ENCODE assay signal across 24 cellular contexts in the genomic region with DNA sequence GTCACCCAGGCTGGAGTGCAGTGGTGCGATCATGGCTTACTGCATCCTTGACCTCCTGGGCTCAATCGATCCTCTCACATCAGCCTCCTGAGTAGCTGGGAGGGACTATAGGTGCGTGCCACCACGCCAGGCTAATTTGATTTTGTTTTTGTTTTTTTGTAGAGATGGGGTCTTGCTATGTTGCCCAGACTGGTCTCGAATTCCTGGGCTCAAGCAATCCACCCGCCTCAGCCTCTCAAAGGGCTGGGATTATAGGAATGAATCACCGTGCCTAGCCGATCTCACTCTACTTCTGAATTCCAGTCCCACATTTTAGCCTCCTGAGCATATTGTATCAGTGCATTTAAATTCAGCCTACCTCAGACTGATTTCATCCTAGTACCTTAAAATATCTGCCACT. TPM values are rescaled to one million over a fixed set of nuclear protein-coding genes. Genes with fewer than 3 reads are reported as not detected.
DNase-seq lines count a peak whose midpoint lies in the region; ATAC-seq, FAIRE-seq and TF ChIP-seq lines count a peak whose summit lies in the region.
"Had no signal": no experiment of that assay in that cellular context is flagged by ENCODE, and none has a peak within 500 bp of the region (broad histone marks: within the 10 kb centered on the region; RNA-seq: fewer than 3 reads in every experiment).

No MANE protein-coding gene starts in this region.

- H3K36me3 ChIP-seq in HepG2 (replicated peaks in 1 of 2; ENCODE audit: control insufficient read depth in 1 of 2, insufficient read depth in 2 of 2, low read length in 2 of 2) (no peaks in the 10 kb centered on the region), right lobe of liver (no peaks in the 10 kb centered on the region), HEK293 (ENCODE audit: control insufficient read depth in 2 of 2, insufficient read depth in 1 of 2, low read length in 2 of 2) (no peaks in the 10 kb centered on the region), K562 (ENCODE audit: control insufficient read depth, insufficient read depth, low read length) (no peaks in the 10 kb centered on the region)

- TF ChIP-seq RAD21 in HepG2 (CRISPR knock-in tag; IDR thresholded peaks at IDR 0.05) (no peak), K562 (CRISPR knock-in tag; conservative IDR thresholded peaks at IDR 0.05 in 1 of 2, IDR thresholded peaks at IDR 0.05 in 1 of 2) (no peak)

- H3K9me3 ChIP-seq in HepG2 (ENCODE audit: low read length), result no peaks in the 10 kb centered on the region
- H3K9me3 ChIP-seq in right lobe of liver, result no peaks in the 10 kb centered on the region
- no peaks in the 10 kb centered on the region for H3K9me3 ChIP-seq in HEK293 (ENCODE audit: control insufficient read depth, insufficient read depth, low read depth, low read length)
- no peaks in the 10 kb centered on the region for H3K9me3 ChIP-seq in K562 (replicated peaks; ENCODE audit: control insufficient read depth, insufficient read depth, low read depth, low read length)
- H3K9me3 ChIP-seq: Caco-2 had no signal

- in situ Hi-C loops in HepG2 (cut with HindIII; ENCODE audit: extremely low pct_ligation_motif_present, low pct_unique_long_range_greater_than_20kb), result no loop called here
- in situ Hi-C loops in K562 (cut with MboI), result no loop called here

- ATAC-seq in HepG2 (no peak), right lobe of liver (no peak), K562 (no peak)

- H3K4me3 ChIP-seq in HepG2 (replicated peaks in 1 of 3; ENCODE audit: insufficient read depth in 1 of 3, low read depth in 2 of 3, low read length in 3 of 3) (no peak overlapping the region), right lobe of liver (no peak overlapping the region), HEK293 (ENCODE audit: low read depth, low read length) (no peak overlapping the region), K562 (no peak overlapping the region)
- H3K4me3 ChIP-seq: GM23248 had no signal

- H3K27me3 ChIP-seq in HepG2 (ENCODE audit: control insufficient read depth in 1 of 2, insufficient read depth in 2 of 2, low read length in 2 of 2) (no peaks in the 10 kb centered on the region), right lobe of liver (no peaks in the 10 kb centered on the region), K562 (ENCODE audit: control insufficient read depth in 2 of 2, insufficient read depth in 2 of 2, low read length in 2 of 2) (no peaks in the 10 kb centered on the region)

- no peaks in the 10 kb centered on the region for H3K9me1 ChIP-seq in K562 (ENCODE audit: control insufficient read depth, insufficient read depth, low read length)

- FAIRE-seq in HepG2 (lab: Jason Lieb, UNC) (no peak), K562 (lab: Jason Lieb, UNC) (no peak)
- FAIRE-seq: D721Med, G401.6, GM12891, GM18507, H54 had no signal

- CTCF ChIA-PET in HepG2 (lab: Yijun Ruan, JAX; ENCODE audit: low intra/inter-chr PET ratio, low total read pairs) (no interaction called here), HEK293 (lab: Yijun Ruan, JAX) (no interaction called here), K562 (lab: Yijun Ruan, JAX; ENCODE audit: low intra/inter-chr PET ratio) (no interaction called here)

- no peak overlapping the region for H2AFZ ChIP-seq in HepG2 (ENCODE audit: low read length)
- no peak overlapping the region for H2AFZ ChIP-seq in K562 (ENCODE audit: low read depth, low read length)
- H2AFZ ChIP-seq: GM23248 had no signal

- H3K4me1 ChIP-seq in HepG2 (ENCODE audit: insufficient read depth, low read length) (peaks cover 8% of the 10 kb centered on the region; the same call in 1 of the 2 replicates), right lobe of liver (no peaks in the 10 kb centered on the region), HEK293 (ENCODE audit: control insufficient read depth, insufficient read depth, low read length) (peaks cover 3% of the 10 kb centered on the region), K562 (replicated peaks in 1 of 2; ENCODE audit: control insufficient read depth in 2 of 2, insufficient read depth in 2 of 2, low read length in 2 of 2) (no peaks in the 10 kb centered on the region; a peak in 1 of 5 replicates)
- H3K4me1 ChIP-seq: Caco-2 had no signal

- intact Hi-C loops in HepG2 (cut with micrococcal nuclease; ENCODE audit: unreplicated experiment) (no loop called here), right lobe of liver (cut with DNase I) (no loop called here), K562 (cut with micrococcal nuclease) (no loop called here)

- TF ChIP-seq POLR2A in HepG2 (IDR thresholded peaks at IDR 0.05; ENCODE audit: insufficient read depth in 1 of 2, low read depth in 2 of 2, low read length in 2 of 2), result no peak
- TF ChIP-seq POLR2A in right lobe of liver (IDR thresholded peaks at IDR 0.05), result no peak
- no peak for TF ChIP-seq POLR2A in K562 (conservative IDR thresholded peaks at IDR 0.05)

- H4K20me1 ChIP-seq in HepG2 (ENCODE audit: insufficient read depth, low read length) (no peaks in the 10 kb centered on the region), K562 (replicated peaks; ENCODE audit: control insufficient read depth, insufficient read depth, low read length) (no peaks in the 10 kb centered on the region)

- TF ChIP-seq CTCF in HepG2 (CRISPR knock-in tag; IDR thresholded peaks at IDR 0.05), result no peak
- no peak for TF ChIP-seq CTCF in right lobe of liver (IDR thresholded peaks at IDR 0.05)
- no peak for TF ChIP-seq CTCF in HEK293 (tag by site-specific recombination; IDR thresholded peaks at IDR 0.05)
- no peak for TF ChIP-seq CTCF in K562 (IDR thresholded peaks at IDR 0.05 in 2 of 3, conservative IDR thresholded peaks at IDR 0.05 in 1 of 3; ENCODE audit: insufficient read depth in 2 of 3, low read depth in 1 of 3, low read length in 3 of 3)

- POLR2A ChIA-PET in HepG2 (lab: Yijun Ruan, JAX), result no interaction called here
- POLR2A ChIA-PET in HEK293 (lab: Yijun Ruan, JAX), result no interaction called here
- POLR2A ChIA-PET in K562 (lab: Yijun Ruan, JAX), result interaction anchor here (0.7 to 1.3 kb wide), 2 partner anchors 12 to 47 kb away, joined by 3 to 4 read pairs; a partner anchor contains a TSS

- H3K4me2 ChIP-seq in HepG2 (ENCODE audit: low read depth, low read length) (no peak overlapping the region), K562 (ENCODE audit: insufficient read depth, low read length) (no peak overlapping the region)

- H3K9ac ChIP-seq in HepG2 (ENCODE audit: insufficient read depth, low read depth, low read length) (no peak overlapping the region), K562 (ENCODE audit: insufficient read depth in 1 of 2, low read depth in 2 of 2, low read length in 2 of 2) (no peak overlapping the region)
- H3K9ac ChIP-seq: GM23248 had no signal

- WGBS in HepG2 (ENCODE audit: low lambda C conversion rate), result 58% methylated on average over 8 of the region's 8 CpGs
- 87% methylated on average over 8 of the region's 8 CpGs for WGBS in right lobe of liver (ENCODE audit: insufficient coverage, low coverage, low lambda C conversion rate, missing lambda C conversion rate)
- WGBS in K562 (ENCODE audit: insufficient coverage, low coverage, missing lambda C conversion rate), result 60% methylated on average over 8 of the region's 8 CpGs

- no peak for TF ChIP-seq EP300 in HepG2 (IDR thresholded peaks at IDR 0.05; ENCODE audit: low read depth in 2 of 2, low read length in 2 of 2)
- TF ChIP-seq EP300 in HepG2 (CRISPR knock-in tag; IDR thresholded peaks at IDR 0.05; ENCODE audit: borderline replicate concordance), result no peak
- TF ChIP-seq EP300 in K562 (IDR thresholded peaks at IDR 0.05; ENCODE audit: low read length), result no peak

- H3K79me2 ChIP-seq in HepG2 (ENCODE audit: insufficient read depth, low read length) (no peaks in the 10 kb centered on the region), K562 (ENCODE audit: control insufficient read depth, insufficient read depth, low read length) (no peaks in the 10 kb centered on the region)

- DNase-seq in HepG2 (ENCODE audit: low spot score) (no peak), right lobe of liver (no peak), K562 (ENCODE audit: extremely low read depth in 1 of 4, low spot score in 3 of 4) (no peak), OCI-M2 (lab: John Stamatoyannopoulos, UW; ENCODE audit: unreplicated experiment) (no peak), NCI-H226 (no peak), H4 (ENCODE audit: low spot score) (no peak)
- DNase-seq: 8988T; Caco-2; CD4-positive, alpha-beta T cell; GM23248; HCEC 1CT; HFFc6; IMR-90 had no signal

- no peak overlapping the region for H3K27ac ChIP-seq in HepG2 (ENCODE audit: extremely low read length, insufficient read depth, low read length)
- no peak overlapping the region for H3K27ac ChIP-seq in right lobe of liver
- no peak overlapping the region for H3K27ac ChIP-seq in HEK293 (ENCODE audit: extremely low read depth, low read depth, low read length)
- no peak overlapping the region for H3K27ac ChIP-seq in K562 (ENCODE audit: extremely low read depth, low read depth, low read length)
- H3K27ac ChIP-seq: C4-2B, GM23248, HL-60 had no signal

- BruUV-seq in HepG2 (replicated peaks; lab: Mats Ljungman, UMichigan) (no TSS peak), K562 (replicated peaks; lab: Mats Ljungman, UMichigan) (no TSS peak)

RNA-seq across cellular contexts. Expression of a gene that starts 1.8 kb away (rescaled TPM):
- total RNA-seq in HepG2 (2016; rRNA removed; fragmentation: Illumina TruSeq; extraction: Trizol) (not detected in 2 replicates), right lobe of liver (not detected), K562 (2014; rRNA removed) (not detected in 2 replicates), K562 (2014; rRNA removed; fragmentation: Illumina TruSeq; extraction: Trizol) (not detected in 2 replicates), K562 (2015; rRNA removed; fragmentation: Illumina TruSeq; extraction: Trizol) (not detected in 2 replicates), K562 (2021) (not detected in 2 replicates)
- total RNA-seq in HepG2 (2016; cell fraction: cytosol; rRNA removed; fragmentation: Illumina TruSeq; extraction: Trizol; ENCODE audit: low read depth), result not detected in 2 replicates
- total RNA-seq in HepG2 (2016; cell fraction: insoluble cytoplasmic fraction; rRNA removed; fragmentation: Illumina TruSeq; extraction: Trizol), result not detected in 2 replicates
- total RNA-seq in HepG2 (2016; cell fraction: membrane; rRNA removed; fragmentation: Illumina TruSeq; extraction: Trizol), result not detected in 2 replicates
- total RNA-seq in HepG2 (2016; cell fraction: nucleus; rRNA removed; fragmentation: Illumina TruSeq; extraction: Trizol), result not detected in 2 replicates
- polyA plus RNA-seq in HepG2 (2011; rRNA removed) (not detected in 2 replicates), K562 (2011; rRNA removed) (not detected in 2 replicates), K562 (2014; fragmentation: Illumina TruSeq; extraction: Trizol) (not detected in 2 replicates), K562 (2014; fragmentation: Nextera tagmentation; extraction: Ambion mirVana) (not detected), K562 (2014; rRNA removed) (not detected in 2 replicates)
- polyA plus RNA-seq in HepG2 (2011; cell fraction: cytosol; rRNA removed), result not detected in 2 replicates
- not detected in 2 replicates for polyA plus RNA-seq in HepG2 (2011; cell fraction: nucleus; rRNA removed)
- not detected in 2 replicates for polyA plus RNA-seq in HepG2 (2012)
- polyA plus RNA-seq in HepG2 (2016; cell fraction: cytosol; fragmentation: Illumina TruSeq; extraction: Trizol; ENCODE audit: low read depth), result not detected in 2 replicates
- not detected in 2 replicates for polyA plus RNA-seq in HepG2 (2016; cell fraction: insoluble cytoplasmic fraction; fragmentation: Illumina TruSeq; extraction: Trizol; ENCODE audit: low read depth)
- polyA plus RNA-seq in HepG2 (2016; cell fraction: membrane; fragmentation: Illumina TruSeq; extraction: Trizol; ENCODE audit: low read depth), result not detected in 2 replicates
- polyA plus RNA-seq in HepG2 (2016; cell fraction: nucleus; fragmentation: Illumina TruSeq; extraction: Trizol; ENCODE audit: insufficient read depth, low read depth), result not detected in 2 replicates
- polyA minus RNA-seq in HepG2 (2011; rRNA and poly(A)+ RNA removed; ENCODE audit: low replicate concordance), result not detected in 2 replicates
- polyA minus RNA-seq in HepG2 (2011; cell fraction: cytosol; rRNA and poly(A)+ RNA removed), result not detected in 2 replicates
- polyA minus RNA-seq in HepG2 (2011; cell fraction: nucleus; rRNA and poly(A)+ RNA removed), result not detected in 2 replicates
- not detected in 2 replicates for total RNA-seq in K562 (2011; cell fraction: chromatin; rRNA removed; ENCODE audit: low replicate concordance)
- not detected in 2 replicates for total RNA-seq in K562 (2011; cell fraction: nucleolus; rRNA removed)
- not detected in 2 replicates for total RNA-seq in K562 (2011; cell fraction: nucleoplasm; rRNA removed)
- polyA plus RNA-seq in K562 (2011; cell fraction: cytosol; rRNA removed), result 0.07 TPM in 1 of 2 replicates, not detected in the other
- polyA plus RNA-seq in K562 (2011; cell fraction: nucleus; rRNA removed), result not detected in 2 replicates
- not detected in 2 replicates for polyA plus RNA-seq in K562 (2012)
- polyA minus RNA-seq in K562 (2011; rRNA and poly(A)+ RNA removed), result not detected in 2 replicates
- not detected in 2 replicates for polyA minus RNA-seq in K562 (2011; cell fraction: cytosol; rRNA and poly(A)+ RNA removed)
- not detected in 2 replicates for polyA minus RNA-seq in K562 (2011; cell fraction: nucleus; rRNA and poly(A)+ RNA removed)
- total RNA-seq in H4 (2014; rRNA removed; shearing (Covaris generic)), result not detected in 2 replicates
- total RNA-seq: A673; Caco-2; CD4-positive, alpha-beta T cell; GM23248; HFFc6; HT1080; IMR-90 had no signal
- polyA plus RNA-seq: AG04450, GM23248, IMR-90 had no signal

RNA-seq across cellular contexts. Expression of a gene that starts 12.3 kb away (rescaled TPM):
- total RNA-seq in HepG2 (2016; rRNA removed; fragmentation: Illumina TruSeq; extraction: Trizol) (17.6 and 17.8 TPM in 2 replicates), right lobe of liver (10 to 100 TPM; 24.7 to 31.9 (median 27.8) TPM), K562 (2014; rRNA removed) (22.9 and 26.0 TPM in 2 replicates), K562 (2014; rRNA removed; fragmentation: Illumina TruSeq; extraction: Trizol) (25.4 and 33.8 TPM in 2 replicates), K562 (2015; rRNA removed; fragmentation: Illumina TruSeq; extraction: Trizol) (24.1 and 24.5 TPM in 2 replicates), K562 (2021) (28.3 and 29.2 TPM in 2 replicates)
- 3.0 and 3.1 TPM in 2 replicates for total RNA-seq in HepG2 (2016; cell fraction: cytosol; rRNA removed; fragmentation: Illumina TruSeq; extraction: Trizol; ENCODE audit: low read depth)
- 16.0 and 17.6 TPM in 2 replicates for total RNA-seq in HepG2 (2016; cell fraction: insoluble cytoplasmic fraction; rRNA removed; fragmentation: Illumina TruSeq; extraction: Trizol)
- 10.2 and 10.5 TPM in 2 replicates for total RNA-seq in HepG2 (2016; cell fraction: membrane; rRNA removed; fragmentation: Illumina TruSeq; extraction: Trizol)
- total RNA-seq in HepG2 (2016; cell fraction: nucleus; rRNA removed; fragmentation: Illumina TruSeq; extraction: Trizol), result 22.3 and 22.5 TPM in 2 replicates
- polyA plus RNA-seq in HepG2 (2011; rRNA removed) (24.1 and 25.9 TPM in 2 replicates), K562 (2011; rRNA removed) (40.2 and 41.8 TPM in 2 replicates), K562 (2014; fragmentation: Illumina TruSeq; extraction: Trizol) (33.5 and 35.0 TPM in 2 replicates), K562 (2014; fragmentation: Nextera tagmentation; extraction: Ambion mirVana) (10 to 100 TPM in 1 of 2 experiments, 1 to 10 TPM in 1; 7.4 to 19.9 TPM), K562 (2014; rRNA removed) (21.9 and 23.9 TPM in 2 replicates)
- 12.5 and 14.3 TPM in 2 replicates for polyA plus RNA-seq in HepG2 (2011; cell fraction: cytosol; rRNA removed)
- 44.0 and 50.3 TPM in 2 replicates for polyA plus RNA-seq in HepG2 (2011; cell fraction: nucleus; rRNA removed)
- polyA plus RNA-seq in HepG2 (2012), result 19.3 and 23.7 TPM in 2 replicates
- 1.8 and 2.1 TPM in 2 replicates for polyA plus RNA-seq in HepG2 (2016; cell fraction: cytosol; fragmentation: Illumina TruSeq; extraction: Trizol; ENCODE audit: low read depth)
- 14.9 and 18.1 TPM in 2 replicates for polyA plus RNA-seq in HepG2 (2016; cell fraction: insoluble cytoplasmic fraction; fragmentation: Illumina TruSeq; extraction: Trizol; ENCODE audit: low read depth)
- polyA plus RNA-seq in HepG2 (2016; cell fraction: membrane; fragmentation: Illumina TruSeq; extraction: Trizol; ENCODE audit: low read depth), result 4.3 and 5.6 TPM in 2 replicates
- polyA plus RNA-seq in HepG2 (2016; cell fraction: nucleus; fragmentation: Illumina TruSeq; extraction: Trizol; ENCODE audit: insufficient read depth, low read depth), result 21.2 and 22.9 TPM in 2 replicates
- 36.2 and 55.5 TPM in 2 replicates for polyA minus RNA-seq in HepG2 (2011; rRNA and poly(A)+ RNA removed; ENCODE audit: low replicate concordance)
- polyA minus RNA-seq in HepG2 (2011; cell fraction: cytosol; rRNA and poly(A)+ RNA removed), result 10.6 and 15.0 TPM in 2 replicates
- polyA minus RNA-seq in HepG2 (2011; cell fraction: nucleus; rRNA and poly(A)+ RNA removed), result 46.4 and 62.3 TPM in 2 replicates
- 58.0 and 102 TPM in 2 replicates for total RNA-seq in K562 (2011; cell fraction: chromatin; rRNA removed; ENCODE audit: low replicate concordance)
- total RNA-seq in K562 (2011; cell fraction: nucleolus; rRNA removed), result 29.4 and 37.9 TPM in 2 replicates
- total RNA-seq in K562 (2011; cell fraction: nucleoplasm; rRNA removed), result 63.1 and 95.9 TPM in 2 replicates
- 30.1 and 33.6 TPM in 2 replicates for polyA plus RNA-seq in K562 (2011; cell fraction: cytosol; rRNA removed)
- polyA plus RNA-seq in K562 (2011; cell fraction: nucleus; rRNA removed), result 47.7 and 48.1 TPM in 2 replicates
- polyA plus RNA-seq in K562 (2012), result 21.9 and 35.8 TPM in 2 replicates
- 64.6 and 65.9 TPM in 2 replicates for polyA minus RNA-seq in K562 (2011; rRNA and poly(A)+ RNA removed)
- 26.5 and 27.6 TPM in 2 replicates for polyA minus RNA-seq in K562 (2011; cell fraction: cytosol; rRNA and poly(A)+ RNA removed)
- polyA minus RNA-seq in K562 (2011; cell fraction: nucleus; rRNA and poly(A)+ RNA removed), result 18.3 and 34.0 TPM in 2 replicates
- total RNA-seq in H4 (2014; rRNA removed; shearing (Covaris generic)), result 13.0 and 13.7 TPM in 2 replicates

RNA-seq across cellular contexts. Expression of a gene that starts 37.4 kb away (rescaled TPM):
- total RNA-seq in HepG2 (2016; rRNA removed; fragmentation: Illumina TruSeq; extraction: Trizol) (31.0 and 34.6 TPM in 2 replicates), right lobe of liver (10 to 100 TPM; 10.4 to 17.8 (median 12.9) TPM), K562 (2014; rRNA removed) (24.0 and 33.0 TPM in 2 replicates), K562 (2014; rRNA removed; fragmentation: Illumina TruSeq; extraction: Trizol) (44.5 and 48.9 TPM in 2 replicates), K562 (2015; rRNA removed; fragmentation: Illumina TruSeq; extraction: Trizol) (38.0 and 38.2 TPM in 2 replicates), K562 (2021) (43.8 and 46.3 TPM in 2 replicates)
- 8.2 and 9.2 TPM in 2 replicates for total RNA-seq in HepG2 (2016; cell fraction: cytosol; rRNA removed; fragmentation: Illumina TruSeq; extraction: Trizol; ENCODE audit: low read depth)
- total RNA-seq in HepG2 (2016; cell fraction: insoluble cytoplasmic fraction; rRNA removed; fragmentation: Illumina TruSeq; extraction: Trizol), result 32.1 and 33.4 TPM in 2 replicates
- 11.8 and 12.8 TPM in 2 replicates for total RNA-seq in HepG2 (2016; cell fraction: membrane; rRNA removed; fragmentation: Illumina TruSeq; extraction: Trizol)
- 27.2 and 30.3 TPM in 2 replicates for total RNA-seq in HepG2 (2016; cell fraction: nucleus; rRNA removed; fragmentation: Illumina TruSeq; extraction: Trizol)
- polyA plus RNA-seq in HepG2 (2011; rRNA removed) (30.1 and 33.1 TPM in 2 replicates), K562 (2011; rRNA removed) (64.4 and 66.9 TPM in 2 replicates), K562 (2014; fragmentation: Illumina TruSeq; extraction: Trizol) (43.9 and 50.1 TPM in 2 replicates), K562 (2014; fragmentation: Nextera tagmentation; extraction: Ambion mirVana) (10 to 100 TPM; 21.5 to 21.8 TPM), K562 (2014; rRNA removed) (36.3 and 42.0 TPM in 2 replicates)
- 15.2 and 18.5 TPM in 2 replicates for polyA plus RNA-seq in HepG2 (2011; cell fraction: cytosol; rRNA removed)
- polyA plus RNA-seq in HepG2 (2011; cell fraction: nucleus; rRNA removed), result 43.9 and 48.6 TPM in 2 replicates
- polyA plus RNA-seq in HepG2 (2012), result 26.3 and 29.9 TPM in 2 replicates
- polyA plus RNA-seq in HepG2 (2016; cell fraction: cytosol; fragmentation: Illumina TruSeq; extraction: Trizol; ENCODE audit: low read depth), result 2.5 TPM in 2 replicates
- polyA plus RNA-seq in HepG2 (2016; cell fraction: insoluble cytoplasmic fraction; fragmentation: Illumina TruSeq; extraction: Trizol; ENCODE audit: low read depth), result 17.6 and 20.4 TPM in 2 replicates
- polyA plus RNA-seq in HepG2 (2016; cell fraction: membrane; fragmentation: Illumina TruSeq; extraction: Trizol; ENCODE audit: low read depth), result 4.2 and 4.3 TPM in 2 replicates
- polyA plus RNA-seq in HepG2 (2016; cell fraction: nucleus; fragmentation: Illumina TruSeq; extraction: Trizol; ENCODE audit: insufficient read depth, low read depth), result 53.3 and 55.8 TPM in 2 replicates
- 37.4 and 74.1 TPM in 2 replicates for polyA minus RNA-seq in HepG2 (2011; rRNA and poly(A)+ RNA removed; ENCODE audit: low replicate concordance)
- polyA minus RNA-seq in HepG2 (2011; cell fraction: cytosol; rRNA and poly(A)+ RNA removed), result 22.7 and 23.2 TPM in 2 replicates
- polyA minus RNA-seq in HepG2 (2011; cell fraction: nucleus; rRNA and poly(A)+ RNA removed), result 59.4 and 70.0 TPM in 2 replicates
- 217 and 258 TPM in 2 replicates for total RNA-seq in K562 (2011; cell fraction: chromatin; rRNA removed; ENCODE audit: low replicate concordance)
- total RNA-seq in K562 (2011; cell fraction: nucleolus; rRNA removed), result 89.1 and 94.5 TPM in 2 replicates
- 122 and 127 TPM in 2 replicates for total RNA-seq in K562 (2011; cell fraction: nucleoplasm; rRNA removed)
- polyA plus RNA-seq in K562 (2011; cell fraction: cytosol; rRNA removed), result 26.5 and 39.1 TPM in 2 replicates
- polyA plus RNA-seq in K562 (2011; cell fraction: nucleus; rRNA removed), result 77.6 and 108 TPM in 2 replicates
- polyA plus RNA-seq in K562 (2012), result 35.4 and 36.2 TPM in 2 replicates
- 128 and 129 TPM in 2 replicates for polyA minus RNA-seq in K562 (2011; rRNA and poly(A)+ RNA removed)
- 31.8 and 36.6 TPM in 2 replicates for polyA minus RNA-seq in K562 (2011; cell fraction: cytosol; rRNA and poly(A)+ RNA removed)
- polyA minus RNA-seq in K562 (2011; cell fraction: nucleus; rRNA and poly(A)+ RNA removed), result 26.4 and 49.3 TPM in 2 replicates
- 15.9 and 26.2 TPM in 2 replicates for total RNA-seq in H4 (2014; rRNA removed; shearing (Covaris generic))
